Comparison of ENCODE assay signal across 9 cellular contexts in genomic region chrX:10016516-10017132, GRCh38. TPM values are rescaled to one million over a fixed set of nuclear protein-coding genes. Genes with fewer than 3 reads are reported as not detected.
A peak's percentile ranks its signal among the peaks of the same experiment; 100 is the strongest.
DNase-seq lines count a peak whose midpoint lies in the region; ATAC-seq and TF ChIP-seq lines count a peak whose summit lies in the region.
"Had no signal": no experiment of that assay in that cellular context is flagged by ENCODE, and none has a peak within 500 bp of the region (broad histone marks: within the 10 kb centered on the region; RNA-seq: fewer than 3 reads in every experiment).

No MANE protein-coding gene starts in this region.

- DNase-seq in activated T-helper 1 cell treated with anti-CD3 and anti-CD28 coated beads, Interleukin-12 subunit alpha, Interleukin-12 subunit beta, Interleukin-2, Interleukin-4 antibody, amounts not matched to agents 30 ng/mL and 10 ng/mL and 1 ng/mL, durations not matched to agents 14 hours and 24 hours and 36 hours (ENCODE audit: low spot score), result no peak
- no peak for DNase-seq in spleen
- DNase-seq in NCI-H345 (lab: John Stamatoyannopoulos, UW), result no peak
- DNase-seq in CD1c-positive myeloid dendritic cell (ENCODE audit: extremely low spot score), result no peak

- 62 to 75% (median 68%) methylated on average over 9 to 11 of the region's 11 CpGs for WGBS in spleen, 5 donors

- no peak for TF ChIP-seq POLR2A in spleen (IDR thresholded peaks at IDR 0.05)

- H3K27ac Mint-ChIP-seq in activated T-helper 1 cell treated with anti-CD3 and anti-CD28 coated beads, Interleukin-12 subunit alpha, Interleukin-12 subunit beta, Interleukin-2, Interleukin-4 antibody, amounts not matched to agents 30 ng/mL and 10 ng/mL and 1 ng/mL, durations not matched to agents 14 hours and 24 hours and 36 hours, result peak overlapping the region; percentile 91

- intact Hi-C loops in activated T-helper 1 cell treated with anti-CD3 and anti-CD28 coated beads, Interleukin-12 subunit alpha, Interleukin-12 subunit beta, Interleukin-2, Interleukin-4 antibody, amounts not matched to agents 30 ng/mL and 10 ng/mL and 1 ng/mL, durations not matched to agents 14 hours and 24 hours and 36 hours (cut with micrococcal nuclease), result no loop called here
- intact Hi-C loops in spleen (cut with DNase I; ENCODE audit: low total_unique reads), result no loop called here

- CTCF ChIA-PET in HEK293 (lab: Yijun Ruan, JAX), result no interaction called here

- H3K36me3 ChIP-seq in HEK293 (ENCODE audit: control insufficient read depth in 2 of 2, insufficient read depth in 1 of 2, low read length in 2 of 2), result no peaks in the 10 kb centered on the region
- no peaks in the 10 kb centered on the region for H3K36me3 ChIP-seq in spleen

- H3K36me3 Mint-ChIP-seq in activated T-helper 1 cell treated with anti-CD3 and anti-CD28 coated beads, Interleukin-12 subunit alpha, Interleukin-12 subunit beta, Interleukin-2, Interleukin-4 antibody, amounts not matched to agents 30 ng/mL and 10 ng/mL and 1 ng/mL, durations not matched to agents 14 hours and 24 hours and 36 hours (ENCODE audit: low read depth), result peaks cover 11% of the 10 kb centered on the region

- no peaks in the 10 kb centered on the region for H3K27me3 Mint-ChIP-seq in activated T-helper 1 cell treated with anti-CD3 and anti-CD28 coated beads, Interleukin-12 subunit alpha, Interleukin-12 subunit beta, Interleukin-2, Interleukin-4 antibody, amounts not matched to agents 30 ng/mL and 10 ng/mL and 1 ng/mL, durations not matched to agents 14 hours and 24 hours and 36 hours (ENCODE audit: insufficient read depth)

- ATAC-seq in GM18502 (IDR thresholded peaks at IDR 0.05; ENCODE audit: poor library complexity, unreplicated experiment) (no peak), HG02798 (IDR thresholded peaks at IDR 0.05; ENCODE audit: poor library complexity, unreplicated experiment) (no peak)

- POLR2A ChIA-PET in HEK293 (lab: Yijun Ruan, JAX), result no interaction called here

- peaks cover 41% of the 10 kb centered on the region for H3K4me1 Mint-ChIP-seq in activated T-helper 1 cell treated with anti-CD3 and anti-CD28 coated beads, Interleukin-12 subunit alpha, Interleukin-12 subunit beta, Interleukin-2, Interleukin-4 antibody, amounts not matched to agents 30 ng/mL and 10 ng/mL and 1 ng/mL, durations not matched to agents 14 hours and 24 hours and 36 hours (ENCODE audit: low read depth)

- TF ChIP-seq CTCF in HEK293 (tag by site-specific recombination; IDR thresholded peaks at IDR 0.05) (no peak), spleen (IDR thresholded peaks at IDR 0.05 in 8 of 11, conservative IDR thresholded peaks at IDR 0.05 in 3 of 11) (no peak)

- peaks cover 0 to 13% (median 0%) of the 10 kb centered on the region in 7 donors for H3K27me3 ChIP-seq in spleen (replicated peaks in 1 of 7)

- H3K4me3 Mint-ChIP-seq in activated T-helper 1 cell treated with anti-CD3 and anti-CD28 coated beads, Interleukin-12 subunit alpha, Interleukin-12 subunit beta, Interleukin-2, Interleukin-4 antibody, amounts not matched to agents 30 ng/mL and 10 ng/mL and 1 ng/mL, durations not matched to agents 14 hours and 24 hours and 36 hours, result peak overlapping the region; percentile 92

- H3K27ac ChIP-seq in HEK293 (ENCODE audit: extremely low read depth, low read depth, low read length) (peak overlapping the region; percentile 71; the same call in 1 of the 2 replicates), spleen (peak overlapping the region in 6 of 8 donors; percentile 54 to 92 (median 72))

- H3K4me3 ChIP-seq in HEK293 (ENCODE audit: low read depth, low read length) (peak overlapping the region; percentile 51), iPS-11a (ENCODE audit: low read depth, low read length) (peak overlapping the region; percentile 47), spleen (peak overlapping the region in 6 of 8 donors; percentile 37 to 81 (median 49))

- H3K9me3 ChIP-seq in HEK293 (ENCODE audit: control insufficient read depth, insufficient read depth, low read depth, low read length) (no peaks in the 10 kb centered on the region), spleen (no peaks in the 10 kb centered on the region)

- H3K4me1 ChIP-seq in HEK293 (ENCODE audit: control insufficient read depth, insufficient read depth, low read length), result no peaks in the 10 kb centered on the region
- H3K4me1 ChIP-seq in spleen, result peaks cover 0 to 53% (median 25%) of the 10 kb centered on the region in 6 donors

- no peaks in the 10 kb centered on the region for H3K9me3 Mint-ChIP-seq in activated T-helper 1 cell treated with anti-CD3 and anti-CD28 coated beads, Interleukin-12 subunit alpha, Interleukin-12 subunit beta, Interleukin-2, Interleukin-4 antibody, amounts not matched to agents 30 ng/mL and 10 ng/mL and 1 ng/mL, durations not matched to agents 14 hours and 24 hours and 36 hours

TF ChIP-seq in HEK293, 187 proteins besides CTCF, POLR2A, EP300 and RAD21:
- no peak for TF ChIP-seq PBX3 (CRISPR knock-in tag; IDR thresholded peaks at IDR 0.05)
- TF ChIP-seq GFI1B (tag by site-specific recombination; IDR thresholded peaks at IDR 0.05), result no peak
- TF ChIP-seq ZBTB1 (tag by site-specific recombination; IDR thresholded peaks at IDR 0.05), result no peak
- TF ChIP-seq ZBTB20 (tag by site-specific recombination; IDR thresholded peaks at IDR 0.05), result no peak
- no peak for TF ChIP-seq ZNF558 (tag by site-specific recombination; IDR thresholded peaks at IDR 0.05)
- TF ChIP-seq OSR2 (tag by site-specific recombination; IDR thresholded peaks at IDR 0.05), result no peak
- TF ChIP-seq ZNF266 (tag by site-specific recombination; IDR thresholded peaks at IDR 0.05; ENCODE audit: low read depth), result no peak
- no peak for TF ChIP-seq REPIN1 (tag by site-specific recombination; IDR thresholded peaks at IDR 0.05; ENCODE audit: low read depth)
- TF ChIP-seq ZSCAN23 (tag by site-specific recombination; IDR thresholded peaks at IDR 0.05), result no peak
- no peak for TF ChIP-seq ZNF121 (tag by site-specific recombination; IDR thresholded peaks at IDR 0.05)
- TF ChIP-seq SP3 (tag by site-specific recombination; IDR thresholded peaks at IDR 0.05), result no peak
- no peak for TF ChIP-seq REST (tag by site-specific recombination; IDR thresholded peaks at IDR 0.05)
- TF ChIP-seq ZNF677 (tag by site-specific recombination; IDR thresholded peaks at IDR 0.05), result no peak
- no peak for TF ChIP-seq ZNF629 (tag by site-specific recombination; IDR thresholded peaks at IDR 0.05)
- TF ChIP-seq ZIC2 (tag by site-specific recombination; IDR thresholded peaks at IDR 0.05), result no peak
- no peak for TF ChIP-seq YY1 (tag by site-specific recombination; IDR thresholded peaks at IDR 0.05)
- TF ChIP-seq ZNF140 (tag by site-specific recombination; IDR thresholded peaks at IDR 0.05), result no peak
- no peak for TF ChIP-seq KLF1 (tag by site-specific recombination; IDR thresholded peaks at IDR 0.05)
- TF ChIP-seq ZNF302 (tag by site-specific recombination; IDR thresholded peaks at IDR 0.05; ENCODE audit: low read depth), result no peak
TF ChIP-seq in HEK293: peak in this region for 0.

RNA-seq across cellular contexts. Expression of gene CLDN34, which starts 49.5 kb away (rescaled TPM):
- not detected in 2 replicates for total RNA-seq in activated T-helper 1 cell treated with anti-CD3 and anti-CD28 coated beads, Interleukin-12 subunit alpha, Interleukin-12 subunit beta, Interleukin-2, Interleukin-4 antibody, amounts not matched to agents 30 ng/mL and 10 ng/mL and 1 ng/mL, durations not matched to agents 14 hours and 24 hours and 36 hours
- total RNA-seq in spleen, result not detected
- polyA plus RNA-seq in spleen, result not detected
- total RNA-seq: T-helper 1 cell treated with Interleukin-12 subunit alpha and Interleukin-12 subunit beta and Interleukin-4 antibody, amounts not matched to agents 30 ng/mL and 1 ng/mL, for 36 hours had no signal
